ENCODE assay signal across 8 cellular contexts in genomic region chr5:79511945-79512493, GRCh38. TPM values are rescaled to one million over a fixed set of nuclear protein-coding genes. Genes with fewer than 3 reads are reported as not detected.
DNase-seq lines count a peak whose midpoint lies in the region; ATAC-seq and TF ChIP-seq lines count a peak whose summit lies in the region.

No MANE protein-coding gene starts in this region.

- no peaks in the 10 kb centered on the region for H3K36me3 ChIP-seq in kidney epithelial cell (ENCODE audit: control insufficient read depth, insufficient read depth, low read length)
- no peaks in the 10 kb centered on the region for H3K36me3 ChIP-seq in tibial nerve
- H3K36me3 ChIP-seq in prostate gland: no peaks in the 10 kb centered on the region

- no peak for TF ChIP-seq EP300 in tibial nerve (IDR thresholded peaks at IDR 0.05)

- no peak for TF ChIP-seq CTCF in kidney epithelial cell (IDR thresholded peaks at IDR 0.05; ENCODE audit: insufficient read depth, low read length, poor library complexity, severe bottlenecking)
- no peak for TF ChIP-seq CTCF in tibial nerve (IDR thresholded peaks at IDR 0.05)
- TF ChIP-seq CTCF in prostate gland (IDR thresholded peaks at IDR 0.05): no peak

- peak overlapping the region; percentile 83 for H3K4me3 Mint-ChIP-seq in activated T-cell treated with anti-CD3 and anti-CD28 coated beads, Interleukin-2, amount 50 U/mL, for 4 hours
- H3K4me3 Mint-ChIP-seq in activated T-helper 2 cell treated with anti-CD3 and anti-CD28 coated beads, Interferon-gamma antibody, Interleukin-2, Interleukin-4, amounts not matched to agents 10 μg/mL and 5 μg/mL and 100 μg/mL, durations not matched to agents 14 hours and 24 hours and 36 hours (ENCODE audit: low read depth): peak overlapping the region; percentile 83

- no peaks in the 10 kb centered on the region for H3K36me3 Mint-ChIP-seq in activated T-cell treated with anti-CD3 and anti-CD28 coated beads, Interleukin-2, amount 50 U/mL, for 4 hours (ENCODE audit: insufficient read depth)
- H3K36me3 Mint-ChIP-seq in activated T-helper 2 cell treated with anti-CD3 and anti-CD28 coated beads, Interferon-gamma antibody, Interleukin-2, Interleukin-4, amounts not matched to agents 10 μg/mL and 5 μg/mL and 100 μg/mL, durations not matched to agents 14 hours and 24 hours and 36 hours (ENCODE audit: low read depth): no peaks in the 10 kb centered on the region

- DNase-seq in activated T-cell treated with anti-CD3 and anti-CD28 coated beads, Interleukin-2, amount 50 U/mL, for 4 hours: no peak
- DNase-seq in activated T-cell treated with anti-CD3 and anti-CD28 coated beads for 4 hours (no peak), kidney epithelial cell (ENCODE audit: low read depth) (no peak), tibial nerve (ENCODE audit: low spot score in 2 of 2) (no peak), prostate gland (ENCODE audit: low spot score) (no peak)
- no peak for DNase-seq in activated T-helper 2 cell treated with anti-CD3 and anti-CD28 coated beads, Interferon-gamma antibody, Interleukin-2, Interleukin-4, amounts not matched to agents 10 μg/mL and 5 μg/mL and 100 μg/mL, durations not matched to agents 14 hours and 24 hours and 36 hours (ENCODE audit: low spot score)

- H3K27ac Mint-ChIP-seq in activated T-helper 2 cell treated with anti-CD3 and anti-CD28 coated beads, Interferon-gamma antibody, Interleukin-2, Interleukin-4, amounts not matched to agents 10 μg/mL and 5 μg/mL and 100 μg/mL, durations not matched to agents 14 hours and 24 hours and 36 hours: no peak overlapping the region

- H3K9me3 ChIP-seq in tibial nerve (no peaks in the 10 kb centered on the region), prostate gland (no peaks in the 10 kb centered on the region)

- intact Hi-C loops in activated T-helper 2 cell treated with anti-CD3 and anti-CD28 coated beads, Interferon-gamma antibody, Interleukin-2, Interleukin-4, amounts not matched to agents 10 μg/mL and 5 μg/mL and 100 μg/mL, durations not matched to agents 14 hours and 24 hours and 36 hours (cut with micrococcal nuclease): loop anchor here (5.0 to 10.0 kb wide), 3 partner anchors 480 to 1217 kb away; partner anchors contain the start of genes AP3B1, MTX3 and ZFYVE16
- intact Hi-C loops in prostate gland (cut with DNase I): loop anchor here (5.0 to 10.0 kb wide), 2 partner anchors 100 to 277 kb away; partner anchors contain the start of genes JMY and TENT2

- H3K4me3 ChIP-seq in kidney epithelial cell (ENCODE audit: low read depth, low read length) (peak overlapping the region; percentile 72), tibial nerve (peak overlapping the region in 3 of 4 donors; percentile 64 to 92 (median 80)), prostate gland (no peak overlapping the region)

- H3K27me3 ChIP-seq in kidney epithelial cell (ENCODE audit: control insufficient read depth, insufficient read depth, low read length) (no peaks in the 10 kb centered on the region), tibial nerve (no peaks in the 10 kb centered on the region), prostate gland (replicated peaks; ENCODE audit: insufficient read depth) (no peaks in the 10 kb centered on the region)

- 21% methylated on average over 11 of the region's 11 CpGs for WGBS in tibial nerve, 2 donors
- WGBS in prostate gland: 38% methylated on average over 11 of the region's 11 CpGs

- H3K27me3 Mint-ChIP-seq in activated T-cell treated with anti-CD3 and anti-CD28 coated beads, Interleukin-2, amount 50 U/mL, for 4 hours (ENCODE audit: low read depth): peaks cover 36% of the 10 kb centered on the region
- peaks cover 3% of the 10 kb centered on the region for H3K27me3 Mint-ChIP-seq in activated T-helper 2 cell treated with anti-CD3 and anti-CD28 coated beads, Interferon-gamma antibody, Interleukin-2, Interleukin-4, amounts not matched to agents 10 μg/mL and 5 μg/mL and 100 μg/mL, durations not matched to agents 14 hours and 24 hours and 36 hours (ENCODE audit: low read depth)

- ATAC-seq in activated T-cell treated with anti-CD3 and anti-CD28 coated beads, Interleukin-2, amount 50 U/mL, for 4 hours: no peak
- no peak for ATAC-seq in GM21526 (IDR thresholded peaks at IDR 0.05; ENCODE audit: low FRiP score, unreplicated experiment)
- ATAC-seq in GM21825 (IDR thresholded peaks at IDR 0.05; ENCODE audit: unreplicated experiment): no peak

- H3K27ac ChIP-seq in tibial nerve: no peak overlapping the region
- H3K27ac ChIP-seq in prostate gland: no peak overlapping the region

- TF ChIP-seq POLR2A in tibial nerve (IDR thresholded peaks at IDR 0.05) (no peak), prostate gland (IDR thresholded peaks at IDR 0.05) (no peak)

- peaks cover 29% of the 10 kb centered on the region for H3K4me1 Mint-ChIP-seq in activated T-cell treated with anti-CD3 and anti-CD28 coated beads, Interleukin-2, amount 50 U/mL, for 4 hours (ENCODE audit: low read depth)
- H3K4me1 Mint-ChIP-seq in activated T-helper 2 cell treated with anti-CD3 and anti-CD28 coated beads, Interferon-gamma antibody, Interleukin-2, Interleukin-4, amounts not matched to agents 10 μg/mL and 5 μg/mL and 100 μg/mL, durations not matched to agents 14 hours and 24 hours and 36 hours (ENCODE audit: low read depth): peaks cover 53% of the 10 kb centered on the region

- no peaks in the 10 kb centered on the region for H3K9me3 Mint-ChIP-seq in activated T-cell treated with anti-CD3 and anti-CD28 coated beads, Interleukin-2, amount 50 U/mL, for 4 hours
- no peaks in the 10 kb centered on the region for H3K9me3 Mint-ChIP-seq in activated T-helper 2 cell treated with anti-CD3 and anti-CD28 coated beads, Interferon-gamma antibody, Interleukin-2, Interleukin-4, amounts not matched to agents 10 μg/mL and 5 μg/mL and 100 μg/mL, durations not matched to agents 14 hours and 24 hours and 36 hours

- H3K4me1 ChIP-seq in tibial nerve: peaks cover 0 to 29% (median 8%) of the 10 kb centered on the region in 4 donors
- no peaks in the 10 kb centered on the region for H3K4me1 ChIP-seq in prostate gland (replicated peaks)

RNA-seq across cellular contexts. Expression of gene HOMER1, which starts 1.9 kb away (rescaled TPM):
- 10 to 100 TPM; 12.1 to 16.7 (median 14.9) TPM for total RNA-seq in activated T-cell treated with anti-CD3 and anti-CD28 coated beads, Interleukin-2, amount 50 U/mL, for 4 hours
- 13.3 and 13.5 TPM in 2 replicates for total RNA-seq in activated T-helper 2 cell treated with anti-CD3 and anti-CD28 coated beads, Interferon-gamma antibody, Interleukin-2, Interleukin-4, amounts not matched to agents 10 μg/mL and 5 μg/mL and 100 μg/mL, durations not matched to agents 14 hours and 24 hours and 36 hours
- total RNA-seq in kidney epithelial cell (6.0 and 9.6 TPM in 2 replicates), tibial nerve (10 to 100 TPM in 1 of 4 donors, 1 to 10 TPM in 3; 1.8 to 13.8 (median 5.2) TPM), prostate gland (10 to 100 TPM in 1 of 2 donors, 1 to 10 TPM in 1; 2.1 to 15.8 TPM)

Comparison
In these comparisons a context has a peak if more than half of its experiments do, and no peak if none do; other contexts are left out.
1. H3K4me3 ChIP-seq: peak in kidney epithelial cell (single experiment) and tibial nerve (3 of 4); none in prostate gland (0 of 2).